Comparison of ENCODE assay signal across 8 cellular contexts in the genomic region with DNA sequence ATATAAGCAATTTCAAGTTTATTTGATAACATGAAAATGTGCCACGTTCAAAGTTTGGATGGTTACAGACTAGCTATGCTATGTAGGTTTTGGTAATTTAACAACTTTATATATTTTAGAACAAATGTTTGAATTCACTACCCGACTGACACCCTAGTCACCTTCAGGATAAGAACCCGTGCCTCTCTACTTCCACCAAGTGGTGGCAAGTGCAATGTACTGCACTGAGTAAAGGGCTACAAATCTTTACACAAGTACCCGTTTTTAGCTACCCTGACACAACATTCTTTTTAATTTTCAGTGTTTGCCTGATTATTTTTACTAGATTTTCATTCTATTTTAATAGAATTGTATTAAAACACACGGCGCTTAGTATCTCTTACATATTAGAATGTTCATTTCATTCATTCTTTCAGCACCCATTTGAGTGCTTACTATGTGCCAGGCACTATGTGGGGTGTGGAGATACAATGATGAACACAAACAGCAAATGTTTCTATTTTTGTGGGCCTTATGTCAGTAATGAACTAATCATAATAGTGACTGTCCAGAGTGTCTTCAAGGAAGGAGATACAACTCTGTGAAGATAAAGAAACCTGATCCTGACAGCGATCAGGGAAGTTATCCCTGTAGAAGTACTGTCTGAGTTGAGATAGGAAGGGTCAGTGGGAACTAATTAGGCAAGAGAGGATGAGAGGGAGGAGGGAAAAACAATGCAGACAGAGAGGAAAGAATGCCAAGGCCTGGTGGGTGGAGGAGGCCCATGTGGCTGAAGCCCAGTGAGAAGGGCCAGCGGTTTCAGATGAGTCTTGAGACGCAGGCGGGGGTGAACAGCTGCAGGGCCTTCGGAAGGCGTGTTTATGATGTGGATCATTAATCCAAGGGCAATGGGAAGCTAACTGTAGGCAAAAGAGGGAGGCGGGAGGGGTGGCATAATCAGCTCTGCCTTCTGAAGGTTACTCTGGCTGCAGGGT. TPM values are rescaled to one million over a fixed set of nuclear protein-coding genes. Genes with fewer than 3 reads are reported as not detected.
DNase-seq lines count a peak whose midpoint lies in the region; ATAC-seq and TF ChIP-seq lines count a peak whose summit lies in the region.

No MANE protein-coding gene starts in this region.

- no peaks in the 10 kb centered on the region for H3K27me3 ChIP-seq in lung (ENCODE audit: control insufficient read depth, insufficient read depth)

- in situ Hi-C loops in T47D (cut with HindIII; ENCODE audit: low pct_unique_long_range_greater_than_20kb, low sequenced_read_pairs) = no loop called here

- H3K4me1 ChIP-seq in lung (ENCODE audit: control insufficient read depth in 2 of 2, insufficient read depth in 2 of 2, low read length in 2 of 2) = peaks cover 0 to 3% of the 10 kb centered on the region in 2 donors

- TF ChIP-seq CTCF in AG09309 (IDR thresholded peaks at IDR 0.05; ENCODE audit: control insufficient read depth, insufficient read depth, low read depth, low read length, missing control alignments) = peak; percentile 85
- peak; percentile 72 for TF ChIP-seq CTCF in GM10266 (IDR thresholded peaks at IDR 0.05; ENCODE audit: control insufficient read depth, insufficient read depth, low read depth, missing control alignments)
- TF ChIP-seq CTCF in lung (IDR thresholded peaks at IDR 0.05; ENCODE audit: control extremely low read depth, extremely low read depth) = peak; percentile 8

- H3K4me3 ChIP-seq in AG09309 (ENCODE audit: control insufficient read depth, low read depth, low read length) = no peak overlapping the region
- H3K4me3 ChIP-seq in lung = no peak overlapping the region

- no peak overlapping the region for H3K27ac ChIP-seq in lung (ENCODE audit: low read depth in 1 of 2, low read length in 1 of 2)

- no peak for DNase-seq in AG09309 (ENCODE audit: low read depth)
- peak; percentile 49 for DNase-seq in GM10266 (ENCODE audit: extremely low spot score)
- DNase-seq in HuH-7.5 (ENCODE audit: low spot score) = peak; percentile 43
- DNase-seq in RKO (ENCODE audit: low spot score) = peak; percentile 78
- DNase-seq in T47D (ENCODE audit: low read depth in 1 of 2, low spot score in 1 of 2) = peak; percentile 30 to 63
- no peak for DNase-seq in lung (ENCODE audit: low spot score)

- 57 to 58% methylated on average over 13 of the region's 13 CpGs for WGBS in lung, 2 donors

- H3K36me3 ChIP-seq in lung (ENCODE audit: control insufficient read depth in 2 of 2, insufficient read depth in 2 of 2, low read length in 2 of 2) = no peaks in the 10 kb centered on the region

- no peaks in the 10 kb centered on the region for H3K9me3 ChIP-seq in lung (ENCODE audit: control insufficient read depth in 2 of 2, insufficient read depth in 1 of 2, low read length in 1 of 2)

- ATAC-seq in lung (ENCODE audit: insufficient read depth, low FRiP score) = no peak
- no peak for ATAC-seq in HG03039 (IDR thresholded peaks at IDR 0.05; ENCODE audit: unreplicated experiment)
- no peak for ATAC-seq in GM19035 (IDR thresholded peaks at IDR 0.05; ENCODE audit: unreplicated experiment)

RNA-seq across cellular contexts. Expression of a gene that starts 3.8 kb away (rescaled TPM):
- total RNA-seq in lung = 1 to 10 TPM; 4.4 to 6.5 TPM
- 1 to 10 TPM; 2.4 to 3.0 TPM for polyA plus RNA-seq in lung

RNA-seq across cellular contexts. Expression of a gene that starts 10.0 kb away (rescaled TPM):
- total RNA-seq in lung = 1 to 10 TPM in 1 of 2 donors, not detected in 1; 3.2 TPM
- 1 to 10 TPM; 1.2 to 8.9 TPM for polyA plus RNA-seq in lung

Comparison
In these comparisons a context has a peak if more than half of its experiments do, and no peak if none do; other contexts are left out.
1. DNase-seq: peak in GM10266 (single experiment), HuH-7.5 (single experiment), RKO (single experiment) and T47D (2 of 2); none in AG09309 (single experiment) and lung (single experiment).
2. CTCF ChIP-seq: peak in every context shown above with its lines; median percentile 85 in AG09309; 72 in GM10266; 8 in lung.